ENCODE assay signal across 12 cellular contexts in genomic region chr4:38560340-38560739, GRCh38.
"Had no signal": no experiment of that assay in that cellular context is flagged by ENCODE, and none has a peak within 500 bp of the region (broad histone marks: within the 10 kb centered on the region; RNA-seq: fewer than 3 reads in every experiment).

No MANE protein-coding gene starts in this region.

- H3K27ac ChIP-seq: body of pancreas, hepatocyte, parathyroid adenoma, right lobe of liver had no signal

- H3K4me3 ChIP-seq: body of pancreas, hepatocyte, right lobe of liver had no signal

- H3K4me1 ChIP-seq: body of pancreas, right lobe of liver had no signal

- H3K36me3 ChIP-seq: right lobe of liver had no signal

- DNase-seq: activated CD4-positive, alpha-beta T cell treated with anti-CD3 and anti-CD28 coated beads for 4 hours; activated naive CD8-positive, alpha-beta T cell treated with anti-CD3 and anti-CD28 coated beads, Interleukin-2, amount 10 ng/mL, durations not matched to agents 7 days and 5 days; activated T-cell treated with anti-CD3 and anti-CD28 coated beads, Interleukin-2, amount 50 U/mL, for 1 hour; body of pancreas; dermis blood vessel endothelial cell; effector memory CD4-positive, alpha-beta T cell; right lobe of liver; small intestine; trophoblast cell had no signal

- ATAC-seq: body of pancreas; naive thymus-derived CD4-positive, alpha-beta T cell; right lobe of liver had no signal

- H3K9me3 ChIP-seq: body of pancreas had no signal
